8 cellular contexts compared by ENCODE assay signal in genomic region chr9:70420267-70421019, GRCh38. TPM values are rescaled to one million over a fixed set of nuclear protein-coding genes. Genes with fewer than 3 reads are reported as not detected.
DNase-seq lines count a peak whose midpoint lies in the region; ATAC-seq and TF ChIP-seq lines count a peak whose summit lies in the region.

No MANE protein-coding gene starts in this region.

- peak overlapping the region; percentile 87 for H3K4me2 ChIP-seq in OCI-LY7 (ENCODE audit: low read length)

- H3K9ac ChIP-seq in HUES48 (ENCODE audit: low read depth, low read length) = peak overlapping the region; percentile 80

- peaks cover 19% of the 10 kb centered on the region for H3K4me1 ChIP-seq in HUES48 (ENCODE audit: control insufficient read depth, insufficient read depth, low read length)
- peaks cover 31% of the 10 kb centered on the region for H3K4me1 ChIP-seq in OCI-LY7 (ENCODE audit: insufficient read depth, low read length, poor library complexity, severe bottlenecking)
- H3K4me1 ChIP-seq in foreskin keratinocyte = peaks cover 10% of the 10 kb centered on the region
- H3K4me1 ChIP-seq in testis = peaks cover 26% of the 10 kb centered on the region

- peak overlapping the region; percentile 38 for H3K27ac Mint-ChIP-seq in nephron progenitor cell

- H3K27me3 ChIP-seq in HUES48 (ENCODE audit: control insufficient read depth, insufficient read depth, low read length) = peaks cover 14% of the 10 kb centered on the region
- no peaks in the 10 kb centered on the region for H3K27me3 ChIP-seq in foreskin keratinocyte
- no peaks in the 10 kb centered on the region for H3K27me3 ChIP-seq in testis

- no peaks in the 10 kb centered on the region for H3K79me2 ChIP-seq in OCI-LY7 (ENCODE audit: insufficient read depth, low read depth, low read length)

- H3K9me3 ChIP-seq in HUES48 (ENCODE audit: control insufficient read depth, insufficient read depth, low read length) = no peaks in the 10 kb centered on the region
- H3K9me3 ChIP-seq in OCI-LY7 (ENCODE audit: low read length) = no peaks in the 10 kb centered on the region
- H3K9me3 ChIP-seq in testis = no peaks in the 10 kb centered on the region

- TF ChIP-seq POLR2A in testis (IDR thresholded peaks at IDR 0.05) = no peak

- H3K4me1 Mint-ChIP-seq in nephron progenitor cell = peaks cover 38% of the 10 kb centered on the region

- TF ChIP-seq CTCF in OCI-LY7 (conservative IDR thresholded peaks at IDR 0.05; ENCODE audit: low read length) (no peak), foreskin keratinocyte (conservative IDR thresholded peaks at IDR 0.05) (no peak), nephron progenitor cell (IDR thresholded peaks at IDR 0.05) (no peak), testis (IDR thresholded peaks at IDR 0.05) (no peak)

- H3K27ac ChIP-seq in HUES48 (ENCODE audit: low read depth, low read length) (peak overlapping the region; percentile 84), OCI-LY7 (ENCODE audit: low read depth, low read length, poor library complexity, severe bottlenecking) (no peak overlapping the region), foreskin keratinocyte (peak overlapping the region; percentile 98), testis (peak overlapping the region; percentile 98 to 99)

- 0 to 1% methylated on average over 41 to 45 of the region's 45 CpGs for WGBS in testis, 2 donors

- peak overlapping the region; percentile 90 for H2AFZ ChIP-seq in OCI-LY7 (ENCODE audit: low read length)

- H3K4me3 ChIP-seq in HUES48 (ENCODE audit: low read depth, low read length) = peak overlapping the region; percentile 74
- peak overlapping the region; percentile 75 for H3K4me3 ChIP-seq in OCI-LY7 (ENCODE audit: low read depth, low read length, poor library complexity, severe bottlenecking)
- H3K4me3 ChIP-seq in testis = peak overlapping the region; percentile 48 to 68

- DNase-seq in COLO668 (lab: John Stamatoyannopoulos, UW; ENCODE audit: unreplicated experiment) (peak; percentile 88), OCI-LY7 (ENCODE audit: low spot score) (peak; percentile 19), foreskin keratinocyte (peak in 1 of 2 donors; percentile 61), nephron progenitor cell (peak; percentile 80), testis (peak; percentile 94)
- DNase-seq in activated gamma-delta T cell treated with anti-CD3 and anti-CD28 coated beads, Interleukin-2, amount 50 U/mL, for 16 hours (ENCODE audit: low read depth) = peak; percentile 45

- no peaks in the 10 kb centered on the region for H4K20me1 ChIP-seq in OCI-LY7 (ENCODE audit: insufficient read depth, low read length)

- no peaks in the 10 kb centered on the region for H3K9me2 ChIP-seq in OCI-LY7 (ENCODE audit: insufficient read depth, low read length)

- no peaks in the 10 kb centered on the region for H3K36me3 Mint-ChIP-seq in nephron progenitor cell (ENCODE audit: low read depth)

- BruUV-seq in OCI-LY7 (replicated peaks; lab: Mats Ljungman, UMichigan) = no TSS peak

- no peaks in the 10 kb centered on the region for H3K9me3 Mint-ChIP-seq in nephron progenitor cell

- peak overlapping the region; percentile 89 for H3K4me3 Mint-ChIP-seq in nephron progenitor cell

- POLR2A ChIA-PET in OCI-LY7 (lab: Charles Lee) = interaction anchor here (0.7 kb wide), 1 partner anchor 26 kb away, joined by 3 read pairs; no protein-coding TSS in a partner anchor

- intact Hi-C loops in OCI-LY7 (cut with micrococcal nuclease; ENCODE audit: unreplicated experiment) = loop anchor here (5.0 to 10.0 kb wide), 2 partner anchors 166 to 182 kb away; partner anchors contain the start of gene SMC5
- intact Hi-C loops in testis (cut with DNase I; ENCODE audit: low total_unique reads) = loop anchor here (2.0 kb wide), 1 partner anchor 180 kb away; no protein-coding TSS in a partner anchor

- no peaks in the 10 kb centered on the region for H3K36me3 ChIP-seq in HUES48 (ENCODE audit: control insufficient read depth, insufficient read depth, low read length)
- no peaks in the 10 kb centered on the region for H3K36me3 ChIP-seq in OCI-LY7 (ENCODE audit: insufficient read depth, low read length)
- H3K36me3 ChIP-seq in testis (ENCODE audit: low read depth, missing control alignments) = no peaks in the 10 kb centered on the region

- ATAC-seq in GM19438 (IDR thresholded peaks at IDR 0.05; ENCODE audit: low read depth, unreplicated experiment) = peak; percentile 26
- peak; percentile 36 for ATAC-seq in foreskin keratinocyte

- peaks cover 61% of the 10 kb centered on the region for H3K27me3 Mint-ChIP-seq in nephron progenitor cell (ENCODE audit: low read depth, poor library complexity)

- CTCF ChIA-PET in OCI-LY7 (lab: Charles Lee; ENCODE audit: unreplicated experiment) = interaction anchor here (1.0 kb wide), 1 partner anchor 1265 kb away, joined by 3 read pairs; no protein-coding TSS in a partner anchor

RNA-seq across cellular contexts. Expression of gene KLF9, which starts 6.0 kb away (rescaled TPM):
- total RNA-seq in OCI-LY7 (2014; rRNA removed; shearing (Covaris generic)) = 1.4 and 2.3 TPM in 2 replicates
- total RNA-seq in OCI-LY7 (2022) (1.9 and 2.3 TPM in 2 replicates), foreskin keratinocyte (4.5 and 5.7 TPM in 2 replicates), testis (10 to 100 TPM; 39.8 to 47.9 TPM)
- polyA plus RNA-seq in foreskin keratinocyte (2.0 TPM in 2 replicates), testis (ENCODE audit: insufficient read depth, low read depth, low replicate concordance) (11.8 TPM)
